Comparison of ENCODE assay signal across 1 cellular context in the genomic region with DNA sequence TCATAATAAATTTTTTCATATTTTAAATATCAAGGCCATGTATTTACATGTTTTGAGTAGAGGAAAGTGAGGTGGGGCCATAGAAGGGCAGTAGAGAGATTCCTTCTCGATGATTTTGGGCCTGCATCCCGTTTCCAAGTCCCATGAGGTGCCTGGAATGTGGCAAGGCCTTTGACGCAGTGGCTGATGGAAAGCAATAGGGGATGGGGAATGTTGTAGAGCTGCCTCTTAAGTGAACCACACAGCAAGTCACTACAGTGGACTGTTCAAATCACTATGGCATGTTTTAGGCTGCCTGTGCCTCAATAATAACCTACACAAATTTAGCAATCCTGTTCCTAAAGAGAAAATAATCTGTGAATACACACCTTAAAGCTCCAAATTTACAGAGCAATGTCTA.
TF ChIP-seq lines count a peak whose summit lies in the region.

No MANE protein-coding gene starts in this region.

TF ChIP-seq in GM23338, 12 proteins besides CTCF, POLR2A, EP300 and RAD21 (continued from another document):
- TF ChIP-seq, protein P1, sequence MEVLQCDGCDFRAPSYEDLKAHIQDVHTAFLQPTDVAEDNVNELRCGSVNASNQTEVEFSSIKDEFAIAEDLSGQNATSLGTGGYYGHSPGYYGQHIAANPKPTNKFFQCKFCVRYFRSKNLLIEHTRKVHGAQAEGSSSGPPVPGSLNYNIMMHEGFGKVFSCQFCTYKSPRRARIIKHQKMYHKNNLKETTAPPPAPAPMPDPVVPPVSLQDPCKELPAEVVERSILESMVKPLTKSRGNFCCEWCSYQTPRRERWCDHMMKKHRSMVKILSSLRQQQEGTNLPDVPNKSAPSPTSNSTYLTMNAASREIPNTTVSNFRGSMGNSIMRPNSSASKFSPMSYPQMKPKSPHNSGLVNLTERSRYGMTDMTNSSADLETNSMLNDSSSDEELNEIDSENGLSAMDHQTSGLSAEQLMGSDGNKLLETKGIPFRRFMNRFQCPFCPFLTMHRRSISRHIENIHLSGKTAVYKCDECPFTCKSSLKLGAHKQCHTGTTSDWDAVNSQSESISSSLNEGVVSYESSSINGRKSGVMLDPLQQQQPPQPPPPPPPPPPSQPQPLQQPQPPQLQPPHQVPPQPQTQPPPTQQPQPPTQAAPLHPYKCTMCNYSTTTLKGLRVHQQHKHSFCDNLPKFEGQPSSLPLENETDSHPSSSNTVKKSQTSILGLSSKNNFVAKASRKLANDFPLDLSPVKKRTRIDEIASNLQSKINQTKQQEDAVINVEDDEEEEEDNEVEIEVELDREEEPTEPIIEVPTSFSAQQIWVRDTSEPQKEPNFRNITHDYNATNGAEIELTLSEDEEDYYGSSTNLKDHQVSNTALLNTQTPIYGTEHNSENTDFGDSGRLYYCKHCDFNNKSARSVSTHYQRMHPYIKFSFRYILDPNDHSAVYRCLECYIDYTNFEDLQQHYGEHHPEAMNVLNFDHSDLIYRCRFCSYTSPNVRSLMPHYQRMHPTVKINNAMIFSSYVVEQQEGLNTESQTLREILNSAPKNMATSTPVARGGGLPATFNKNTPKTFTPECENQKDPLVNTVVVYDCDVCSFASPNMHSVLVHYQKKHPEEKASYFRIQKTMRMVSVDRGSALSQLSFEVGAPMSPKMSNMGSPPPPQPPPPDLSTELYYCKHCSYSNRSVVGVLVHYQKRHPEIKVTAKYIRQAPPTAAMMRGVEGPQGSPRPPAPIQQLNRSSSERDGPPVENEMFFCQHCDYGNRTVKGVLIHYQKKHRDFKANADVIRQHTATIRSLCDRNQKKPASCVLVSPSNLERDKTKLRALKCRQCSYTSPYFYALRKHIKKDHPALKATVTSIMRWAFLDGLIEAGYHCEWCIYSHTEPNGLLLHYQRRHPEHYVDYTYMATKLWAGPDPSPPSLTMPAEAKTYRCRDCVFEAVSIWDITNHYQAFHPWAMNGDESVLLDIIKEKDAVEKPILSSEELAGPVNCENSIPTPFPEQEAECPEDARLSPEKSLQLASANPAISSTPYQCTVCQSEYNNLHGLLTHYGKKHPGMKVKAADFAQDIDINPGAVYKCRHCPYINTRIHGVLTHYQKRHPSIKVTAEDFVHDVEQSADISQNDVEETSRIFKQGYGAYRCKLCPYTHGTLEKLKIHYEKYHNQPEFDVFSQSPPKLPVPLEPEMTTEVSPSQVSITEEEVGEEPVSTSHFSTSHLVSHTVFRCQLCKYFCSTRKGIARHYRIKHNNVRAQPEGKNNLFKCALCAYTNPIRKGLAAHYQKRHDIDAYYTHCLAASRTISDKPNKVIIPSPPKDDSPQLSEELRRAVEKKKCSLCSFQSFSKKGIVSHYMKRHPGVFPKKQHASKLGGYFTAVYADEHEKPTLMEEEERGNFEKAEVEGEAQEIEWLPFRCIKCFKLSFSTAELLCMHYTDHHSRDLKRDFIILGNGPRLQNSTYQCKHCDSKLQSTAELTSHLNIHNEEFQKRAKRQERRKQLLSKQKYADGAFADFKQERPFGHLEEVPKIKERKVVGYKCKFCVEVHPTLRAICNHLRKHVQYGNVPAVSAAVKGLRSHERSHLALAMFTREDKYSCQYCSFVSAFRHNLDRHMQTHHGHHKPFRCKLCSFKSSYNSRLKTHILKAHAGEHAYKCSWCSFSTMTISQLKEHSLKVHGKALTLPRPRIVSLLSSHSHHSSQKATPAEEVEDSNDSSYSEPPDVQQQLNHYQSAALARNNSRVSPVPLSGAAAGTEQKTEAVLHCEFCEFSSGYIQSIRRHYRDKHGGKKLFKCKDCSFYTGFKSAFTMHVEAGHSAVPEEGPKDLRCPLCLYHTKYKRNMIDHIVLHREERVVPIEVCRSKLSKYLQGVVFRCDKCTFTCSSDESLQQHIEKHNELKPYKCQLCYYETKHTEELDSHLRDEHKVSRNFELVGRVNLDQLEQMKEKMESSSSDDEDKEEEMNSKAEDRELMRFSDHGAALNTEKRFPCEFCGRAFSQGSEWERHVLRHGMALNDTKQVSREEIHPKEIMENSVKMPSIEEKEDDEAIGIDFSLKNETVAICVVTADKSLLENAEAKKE (CRISPR knock-in tag; IDR thresholded peaks at IDR 0.05), result no peak
- TF ChIP-seq POLR2AphosphoS5 (IDR thresholded peaks at IDR 0.05; ENCODE audit: low read depth), result no peak
- no peak for TF ChIP-seq ZNF114 (CRISPR knock-in tag; IDR thresholded peaks at IDR 0.05)
- TF ChIP-seq, protein P2, sequence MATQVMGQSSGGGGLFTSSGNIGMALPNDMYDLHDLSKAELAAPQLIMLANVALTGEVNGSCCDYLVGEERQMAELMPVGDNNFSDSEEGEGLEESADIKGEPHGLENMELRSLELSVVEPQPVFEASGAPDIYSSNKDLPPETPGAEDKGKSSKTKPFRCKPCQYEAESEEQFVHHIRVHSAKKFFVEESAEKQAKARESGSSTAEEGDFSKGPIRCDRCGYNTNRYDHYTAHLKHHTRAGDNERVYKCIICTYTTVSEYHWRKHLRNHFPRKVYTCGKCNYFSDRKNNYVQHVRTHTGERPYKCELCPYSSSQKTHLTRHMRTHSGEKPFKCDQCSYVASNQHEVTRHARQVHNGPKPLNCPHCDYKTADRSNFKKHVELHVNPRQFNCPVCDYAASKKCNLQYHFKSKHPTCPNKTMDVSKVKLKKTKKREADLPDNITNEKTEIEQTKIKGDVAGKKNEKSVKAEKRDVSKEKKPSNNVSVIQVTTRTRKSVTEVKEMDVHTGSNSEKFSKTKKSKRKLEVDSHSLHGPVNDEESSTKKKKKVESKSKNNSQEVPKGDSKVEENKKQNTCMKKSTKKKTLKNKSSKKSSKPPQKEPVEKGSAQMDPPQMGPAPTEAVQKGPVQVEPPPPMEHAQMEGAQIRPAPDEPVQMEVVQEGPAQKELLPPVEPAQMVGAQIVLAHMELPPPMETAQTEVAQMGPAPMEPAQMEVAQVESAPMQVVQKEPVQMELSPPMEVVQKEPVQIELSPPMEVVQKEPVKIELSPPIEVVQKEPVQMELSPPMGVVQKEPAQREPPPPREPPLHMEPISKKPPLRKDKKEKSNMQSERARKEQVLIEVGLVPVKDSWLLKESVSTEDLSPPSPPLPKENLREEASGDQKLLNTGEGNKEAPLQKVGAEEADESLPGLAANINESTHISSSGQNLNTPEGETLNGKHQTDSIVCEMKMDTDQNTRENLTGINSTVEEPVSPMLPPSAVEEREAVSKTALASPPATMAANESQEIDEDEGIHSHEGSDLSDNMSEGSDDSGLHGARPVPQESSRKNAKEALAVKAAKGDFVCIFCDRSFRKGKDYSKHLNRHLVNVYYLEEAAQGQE (IDR thresholded peaks at IDR 0.05; ENCODE audit: unreplicated experiment), result no peak
- TF ChIP-seq NANOG (IDR thresholded peaks at IDR 0.05; ENCODE audit: borderline replicate concordance), result no peak
- no peak for TF ChIP-seq STAT1 (IDR thresholded peaks at IDR 0.05; ENCODE audit: unreplicated experiment)
- no peak for TF ChIP-seq CREB1 (CRISPR knock-in tag; IDR thresholded peaks at IDR 0.05; ENCODE audit: low read depth)
- no peak for TF ChIP-seq EZH2phosphoT487 (IDR thresholded peaks at IDR 0.05; ENCODE audit: unreplicated experiment)
- no peak for TF ChIP-seq EZH2 (IDR thresholded peaks at IDR 0.05; ENCODE audit: low read depth, unreplicated experiment)
